ENCODE assay signal across 16 cellular contexts in the genomic region with DNA sequence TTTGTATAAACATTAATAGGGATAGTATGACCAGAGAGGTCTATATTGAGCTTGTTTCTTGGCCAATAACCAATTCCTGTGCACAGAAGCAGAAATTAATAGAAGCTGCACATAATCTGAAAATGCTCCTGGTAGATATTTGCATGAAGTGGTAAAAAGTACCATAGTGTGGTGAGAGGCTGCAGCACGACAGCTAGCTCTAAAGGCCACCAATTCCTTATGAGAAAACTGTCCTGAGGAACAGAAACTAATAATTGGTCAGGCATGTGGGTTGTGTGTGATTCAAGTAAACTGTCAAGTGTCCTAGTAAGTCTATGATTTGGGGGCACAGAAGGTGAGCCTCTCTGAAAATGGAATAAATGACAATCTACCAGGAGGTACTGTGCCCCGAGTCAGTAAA. TPM values are rescaled to one million over a fixed set of nuclear protein-coding genes. Genes with fewer than 3 reads are reported as not detected.
DNase-seq lines count a peak whose midpoint lies in the region; ATAC-seq and TF ChIP-seq lines count a peak whose summit lies in the region.
"Had no signal": no experiment of that assay in that cellular context is flagged by ENCODE, and none has a peak within 500 bp of the region (broad histone marks: within the 10 kb centered on the region; RNA-seq: fewer than 3 reads in every experiment).

No MANE protein-coding gene starts in this region.

- no peaks in the 10 kb centered on the region for H3K79me1 ChIP-seq in trophoblast cell (ENCODE audit: low read length)

- no peaks in the 10 kb centered on the region for H3K36me3 ChIP-seq in trophoblast cell (ENCODE audit: control insufficient read depth in 1 of 2, insufficient read depth in 2 of 2, low read length in 2 of 2)
- no peaks in the 10 kb centered on the region for H3K36me3 ChIP-seq in esophagus squamous epithelium
- H3K36me3 ChIP-seq: transverse colon had no signal

- H4K12ac ChIP-seq in trophoblast cell (ENCODE audit: low read depth, low read length), result no peak overlapping the region

- CTCF ChIA-PET in activated naive CD4-positive, alpha-beta T cell treated with anti-CD3 and anti-CD28 coated beads, Interleukin-2, amount 10 ng/mL, durations not matched to agents 7 days and 5 days (lab: Charles Lee), result no interaction called here

- H3K27me3 Mint-ChIP-seq in activated naive CD4-positive, alpha-beta T cell treated with anti-CD3 and anti-CD28 coated beads, Interleukin-2, amount 10 ng/mL, durations not matched to agents 7 days and 5 days, result no peaks in the 10 kb centered on the region

- TF ChIP-seq POLR2A in esophagus squamous epithelium (IDR thresholded peaks at IDR 0.05), result no peak

- no peak overlapping the region for H3K18ac ChIP-seq in trophoblast cell (ENCODE audit: low read length)

- no peak overlapping the region for H4K91ac ChIP-seq in trophoblast cell (ENCODE audit: low read depth, low read length)

- H3K23ac ChIP-seq in trophoblast cell (ENCODE audit: low read length), result no peak overlapping the region

- H3K4me3 Mint-ChIP-seq in activated naive CD4-positive, alpha-beta T cell treated with anti-CD3 and anti-CD28 coated beads, Interleukin-2, amount 10 ng/mL, durations not matched to agents 7 days and 5 days, result no peak overlapping the region

- H3K14ac ChIP-seq in trophoblast cell (ENCODE audit: low read length), result no peak overlapping the region

- no peak overlapping the region for H3K27ac Mint-ChIP-seq in activated naive CD4-positive, alpha-beta T cell treated with anti-CD3 and anti-CD28 coated beads, Interleukin-2, amount 10 ng/mL, durations not matched to agents 7 days and 5 days

- no peak overlapping the region for H2BK120ac ChIP-seq in trophoblast cell (ENCODE audit: insufficient read depth, low read length, poor library complexity)

- H3K27ac ChIP-seq in trophoblast cell (ENCODE audit: low read depth, low read length), result no peak overlapping the region
- no peak overlapping the region for H3K27ac ChIP-seq in esophagus squamous epithelium
- H3K27ac ChIP-seq: psoas muscle, transverse colon had no signal

- H3K4me1 Mint-ChIP-seq in activated naive CD4-positive, alpha-beta T cell treated with anti-CD3 and anti-CD28 coated beads, Interleukin-2, amount 10 ng/mL, durations not matched to agents 7 days and 5 days, result no peaks in the 10 kb centered on the region

- H3K9ac ChIP-seq in trophoblast cell (ENCODE audit: low read length), result no peak overlapping the region

- no peak overlapping the region for H2BK12ac ChIP-seq in trophoblast cell (ENCODE audit: low read length)

- H3K4me2 ChIP-seq in trophoblast cell (ENCODE audit: low read length), result no peak overlapping the region

- H3K27me3 ChIP-seq in trophoblast cell (ENCODE audit: insufficient read depth, low read length) (no peaks in the 10 kb centered on the region), esophagus squamous epithelium (no peaks in the 10 kb centered on the region)
- H3K27me3 ChIP-seq: transverse colon had no signal

- no peaks in the 10 kb centered on the region for H3K9me3 Mint-ChIP-seq in activated naive CD4-positive, alpha-beta T cell treated with anti-CD3 and anti-CD28 coated beads, Interleukin-2, amount 10 ng/mL, durations not matched to agents 7 days and 5 days

- H3K9me3 ChIP-seq in trophoblast cell (ENCODE audit: insufficient read depth, low read depth, low read length) (no peaks in the 10 kb centered on the region), esophagus squamous epithelium (no peaks in the 10 kb centered on the region)
- H3K9me3 ChIP-seq: psoas muscle, transverse colon had no signal

- ATAC-seq in GM18502 (IDR thresholded peaks at IDR 0.05; ENCODE audit: poor library complexity, unreplicated experiment) (peak; percentile 99), GM19463 (IDR thresholded peaks at IDR 0.05; ENCODE audit: unreplicated experiment) (peak; percentile 98), HG02884 (IDR thresholded peaks at IDR 0.05; ENCODE audit: unreplicated experiment) (peak; percentile 99), HG03521 (IDR thresholded peaks at IDR 0.05; ENCODE audit: unreplicated experiment) (peak; percentile 97)
- ATAC-seq: psoas muscle had no signal

- no peak overlapping the region for H2AFZ ChIP-seq in trophoblast cell (ENCODE audit: insufficient read depth, low read length, poor library complexity)

- H3K36me3 Mint-ChIP-seq in activated naive CD4-positive, alpha-beta T cell treated with anti-CD3 and anti-CD28 coated beads, Interleukin-2, amount 10 ng/mL, durations not matched to agents 7 days and 5 days, result no peaks in the 10 kb centered on the region

- no CpG with 5 or more reads among the region's 2 CpGs for WGBS in trophoblast cell (ENCODE audit: extremely low coverage, insufficient coverage, insufficient read length)
- WGBS in esophagus squamous epithelium, 2 donors, result 54 to 79% methylated on average over 2 of the region's 2 CpGs

- H3K4me1 ChIP-seq in trophoblast cell (ENCODE audit: control insufficient read depth in 1 of 2, insufficient read depth in 2 of 2, low read length in 2 of 2), result no peaks in the 10 kb centered on the region
- H3K4me1 ChIP-seq in esophagus squamous epithelium, result peaks cover 0 to 1% (median 0%) of the 10 kb centered on the region in 3 donors
- H3K4me1 ChIP-seq: psoas muscle, transverse colon had no signal

- intact Hi-C loops in esophagus squamous epithelium (cut with DNase I), result no loop called here

- no peak overlapping the region for H2BK5ac ChIP-seq in trophoblast cell (ENCODE audit: low read depth, low read length, poor library complexity)

- no peak overlapping the region for H2AK5ac ChIP-seq in trophoblast cell (ENCODE audit: low read length)

- H4K8ac ChIP-seq in trophoblast cell (ENCODE audit: low read depth, low read length), result no peak overlapping the region

- DNase-seq in trophoblast cell (no peak), SK-N-DZ (ENCODE audit: low spot score) (no peak), esophagus squamous epithelium (lab: John Stamatoyannopoulos, UW) (no peak)
- no peak for DNase-seq in activated naive CD4-positive, alpha-beta T cell treated with anti-CD3 and anti-CD28 coated beads, Interleukin-2, amount 10 ng/mL, durations not matched to agents 7 days and 5 days
- DNase-seq: activated CD8-positive, alpha-beta memory T cell treated with anti-CD3 and anti-CD28 coated beads, Interleukin-2, amount 50 U/mL, for 4 hours; aorta; hippocampal formation; mesenchymal stem cell; NCI-H1105; psoas muscle; T1000; transverse colon had no signal

- H3K4me3 ChIP-seq in trophoblast cell (ENCODE audit: low read depth, low read length) (no peak overlapping the region), esophagus squamous epithelium (no peak overlapping the region)
- H3K4me3 ChIP-seq: psoas muscle, transverse colon had no signal

- no peak for TF ChIP-seq CTCF in esophagus squamous epithelium (IDR thresholded peaks at IDR 0.05)

- no peaks in the 10 kb centered on the region for H3K79me2 ChIP-seq in trophoblast cell (ENCODE audit: control insufficient read depth, insufficient read depth, low read length, poor library complexity)

- H3K4ac ChIP-seq in trophoblast cell (ENCODE audit: low read depth, low read length), result no peak overlapping the region

RNA-seq across cellular contexts. Expression of a gene that starts 51.5 kb away (rescaled TPM):
- not detected in 2 replicates for polyA plus RNA-seq in trophoblast cell (2013)
- polyA plus RNA-seq in SK-N-DZ (2014; cell fraction: cytosol; rRNA removed), result not detected in 2 replicates
- 0.43 TPM in 1 of 2 replicates, not detected in the other for polyA plus RNA-seq in SK-N-DZ (2014; cell fraction: nucleus; rRNA removed)
- 1 to 10 TPM in 1 of 4 donors, under 1 TPM in 1, not detected in 2; 0.95 to 1.6 TPM for total RNA-seq in esophagus squamous epithelium
- polyA plus RNA-seq: aorta had no signal
